ENCODE assay signal across 1 cellular context in the genomic region with DNA sequence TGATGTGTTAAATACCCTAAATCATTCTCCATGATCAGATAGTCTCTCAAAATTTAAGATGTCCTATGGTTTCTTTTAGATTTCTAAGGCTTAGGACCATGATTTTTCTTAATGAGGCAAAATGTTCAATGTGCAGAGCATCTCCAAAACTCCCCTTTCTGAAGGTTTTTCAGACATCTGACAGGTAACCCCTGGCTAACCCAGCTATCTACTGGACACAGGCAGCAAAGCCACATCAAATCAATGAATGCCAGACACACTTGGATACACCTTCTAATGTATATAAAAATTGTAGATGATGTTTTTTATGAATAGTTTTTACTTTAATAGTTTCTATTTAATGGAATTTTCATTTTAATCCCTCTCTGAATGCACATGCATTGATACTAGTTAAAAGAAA.
A peak's percentile ranks its signal among the peaks of the same experiment; 100 is the strongest.
TF ChIP-seq lines count a peak whose summit lies in the region.

No MANE protein-coding gene starts in this region.

TF ChIP-seq in K562, 482 proteins besides CTCF, POLR2A, EP300 and RAD21 (continued from another document):
- TF ChIP-seq, protein P1, sequence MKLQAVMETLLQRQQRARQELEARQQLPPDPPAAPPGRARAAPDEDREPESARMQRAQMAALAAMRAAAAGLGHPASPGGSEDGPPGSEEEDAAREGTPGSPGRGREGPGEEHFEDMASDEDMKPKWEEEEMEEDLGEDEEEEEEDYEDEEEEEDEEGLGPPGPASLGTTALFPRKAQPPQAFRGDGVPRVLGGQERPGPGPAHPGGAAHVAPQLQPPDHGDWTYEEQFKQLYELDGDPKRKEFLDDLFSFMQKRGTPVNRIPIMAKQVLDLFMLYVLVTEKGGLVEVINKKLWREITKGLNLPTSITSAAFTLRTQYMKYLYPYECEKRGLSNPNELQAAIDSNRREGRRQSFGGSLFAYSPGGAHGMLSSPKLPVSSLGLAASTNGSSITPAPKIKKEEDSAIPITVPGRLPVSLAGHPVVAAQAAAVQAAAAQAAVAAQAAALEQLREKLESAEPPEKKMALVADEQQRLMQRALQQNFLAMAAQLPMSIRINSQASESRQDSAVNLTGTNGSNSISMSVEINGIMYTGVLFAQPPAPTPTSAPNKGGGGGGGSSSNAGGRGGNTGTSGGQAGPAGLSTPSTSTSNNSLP (IDR thresholded peaks at IDR 0.05; ENCODE audit: borderline replicate concordance, low read depth, low read length) = peak; percentile 64; the same call in 1 of the 2 replicates
- TF ChIP-seq HCFC1 (IDR thresholded peaks at IDR 0.05; ENCODE audit: low read depth, low read length) = no peak
- peak; percentile 8 for TF ChIP-seq MEIS2 (IDR thresholded peaks at IDR 0.05; ENCODE audit: partially characterized antibody)
- no peak for TF ChIP-seq BACH1 (tag; IDR thresholded peaks at IDR 0.05)
- TF ChIP-seq NCOR1 (IDR thresholded peaks at IDR 0.05) = peak; percentile 61; the same call in 1 of the 2 replicates
- TF ChIP-seq, protein P2, sequence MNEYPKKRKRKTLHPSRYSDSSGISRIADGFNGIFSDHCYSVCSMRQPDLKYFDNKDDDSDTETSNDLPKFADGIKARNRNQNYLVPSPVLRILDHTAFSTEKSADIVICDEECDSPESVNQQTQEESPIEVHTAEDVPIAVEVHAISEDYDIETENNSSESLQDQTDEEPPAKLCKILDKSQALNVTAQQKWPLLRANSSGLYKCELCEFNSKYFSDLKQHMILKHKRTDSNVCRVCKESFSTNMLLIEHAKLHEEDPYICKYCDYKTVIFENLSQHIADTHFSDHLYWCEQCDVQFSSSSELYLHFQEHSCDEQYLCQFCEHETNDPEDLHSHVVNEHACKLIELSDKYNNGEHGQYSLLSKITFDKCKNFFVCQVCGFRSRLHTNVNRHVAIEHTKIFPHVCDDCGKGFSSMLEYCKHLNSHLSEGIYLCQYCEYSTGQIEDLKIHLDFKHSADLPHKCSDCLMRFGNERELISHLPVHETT (CRISPR knock-in tag; conservative IDR thresholded peaks at IDR 0.05 in 1 of 2, IDR thresholded peaks at IDR 0.05 in 1 of 2) = 0 out of 4 replicates have a peak, but pooled peaks of 1 of the 2 experiments have one; percentile 0
- TF ChIP-seq PHB2 (IDR thresholded peaks at IDR 0.05; ENCODE audit: low read depth) = 0 out of 2 replicates have a peak, but pooled peaks have one; percentile 6
- TF ChIP-seq ARID1B (IDR thresholded peaks at IDR 0.05) = peak; percentile 81
- TF ChIP-seq FOXM1 (IDR thresholded peaks at IDR 0.05; ENCODE audit: low read depth) = 0 out of 2 replicates have a peak, but pooled peaks have one; percentile 18
- TF ChIP-seq FOXM1 (CRISPR knock-in tag; IDR thresholded peaks at IDR 0.05; ENCODE audit: low read depth) = no peak
- TF ChIP-seq RCOR1 (IDR thresholded peaks at IDR 0.05; ENCODE audit: borderline replicate concordance in 1 of 2, low read depth in 2 of 2, low read length in 2 of 2) = no peak
- TF ChIP-seq MTA2 (IDR thresholded peaks at IDR 0.05; ENCODE audit: low read depth) = peak; percentile 32; the same call in 1 of the 2 replicates
- TF ChIP-seq, protein P3, sequence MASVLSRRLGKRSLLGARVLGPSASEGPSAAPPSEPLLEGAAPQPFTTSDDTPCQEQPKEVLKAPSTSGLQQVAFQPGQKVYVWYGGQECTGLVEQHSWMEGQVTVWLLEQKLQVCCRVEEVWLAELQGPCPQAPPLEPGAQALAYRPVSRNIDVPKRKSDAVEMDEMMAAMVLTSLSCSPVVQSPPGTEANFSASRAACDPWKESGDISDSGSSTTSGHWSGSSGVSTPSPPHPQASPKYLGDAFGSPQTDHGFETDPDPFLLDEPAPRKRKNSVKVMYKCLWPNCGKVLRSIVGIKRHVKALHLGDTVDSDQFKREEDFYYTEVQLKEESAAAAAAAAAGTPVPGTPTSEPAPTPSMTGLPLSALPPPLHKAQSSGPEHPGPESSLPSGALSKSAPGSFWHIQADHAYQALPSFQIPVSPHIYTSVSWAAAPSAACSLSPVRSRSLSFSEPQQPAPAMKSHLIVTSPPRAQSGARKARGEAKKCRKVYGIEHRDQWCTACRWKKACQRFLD (CRISPR knock-in tag; IDR thresholded peaks at IDR 0.05) = 0 out of 2 replicates have a peak, but pooled peaks have one; percentile 19
- TF ChIP-seq DPF2 (IDR thresholded peaks at IDR 0.05) = 0 out of 2 replicates have a peak, but pooled peaks have one; percentile 36
- TF ChIP-seq STAT5A (IDR thresholded peaks at IDR 0.05; ENCODE audit: borderline replicate concordance, low read length) = peak; percentile 52; the same call in 1 of the 2 replicates
- no peak for TF ChIP-seq NR2C2 (CRISPR knock-in tag; IDR thresholded peaks at IDR 0.05)
- TF ChIP-seq NR2C2 (tag; IDR thresholded peaks at IDR 0.05) = 0 out of 2 replicates have a peak, but pooled peaks have one; percentile 22
- no peak for TF ChIP-seq ZNF174 (CRISPR knock-in tag; IDR thresholded peaks at IDR 0.05)
- TF ChIP-seq NFIC (IDR thresholded peaks at IDR 0.05) = 0 out of 2 replicates have a peak, but pooled peaks have one; percentile 14
- no peak for TF ChIP-seq CBFB (CRISPR knock-in tag; IDR thresholded peaks at IDR 0.05)
- TF ChIP-seq TCF3 (CRISPR knock-in tag; IDR thresholded peaks at IDR 0.05) = peak; percentile 57
- peak; percentile 73; the same call in 1 of the 2 replicates for TF ChIP-seq POLR2AphosphoS5 (IDR thresholded peaks at IDR 0.05; ENCODE audit: control insufficient read depth, insufficient read depth, low read depth, low read length)
- no peak for TF ChIP-seq TCF7L2 (IDR thresholded peaks at IDR 0.05; ENCODE audit: low read depth, low read length)
